Comparison of ENCODE assay signal across 1 cellular context in the genomic region with DNA sequence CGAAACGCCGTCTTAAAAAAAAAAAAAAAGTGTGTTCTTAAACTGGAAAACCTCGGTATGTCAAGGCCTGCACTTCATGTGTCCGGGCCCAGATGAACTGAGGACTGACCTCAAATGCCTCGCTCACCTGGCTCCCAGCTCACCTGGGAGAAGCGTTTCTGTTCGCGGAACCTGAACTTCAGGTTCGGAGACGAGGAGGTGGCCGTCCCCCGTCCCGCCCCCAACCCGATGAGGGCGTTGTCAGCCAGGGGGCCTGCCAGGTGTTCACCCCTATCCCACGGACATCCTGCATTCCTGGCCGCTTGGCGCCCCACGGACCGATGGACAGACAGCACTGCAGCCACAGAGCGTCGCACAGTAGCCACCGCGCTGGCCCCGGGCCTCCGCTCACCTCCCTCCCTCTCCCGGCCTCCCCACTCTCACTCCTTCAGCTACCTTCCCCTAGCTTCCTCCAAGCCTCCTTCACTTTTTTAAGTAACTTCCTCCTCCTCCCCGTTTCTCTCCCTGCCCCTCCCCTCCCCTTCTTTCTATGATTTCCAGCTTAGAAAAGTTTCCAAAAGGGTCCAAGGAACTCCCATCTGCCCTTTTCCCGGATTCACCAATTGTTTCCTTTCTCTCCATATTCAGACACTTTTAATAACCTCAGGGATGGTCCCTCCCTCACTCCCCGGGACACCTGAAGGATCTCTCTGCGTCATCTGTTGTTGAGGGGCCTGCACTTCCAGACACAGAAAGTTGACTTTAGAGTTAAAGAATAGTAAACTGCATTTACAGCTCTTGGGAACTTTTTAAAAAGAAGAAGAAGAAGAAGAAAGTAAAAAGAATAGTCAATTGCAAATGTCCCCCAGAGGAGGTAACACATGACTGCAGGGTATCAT.
TF ChIP-seq lines count a peak whose summit lies in the region.

No MANE protein-coding gene starts in this region.

TF ChIP-seq in SK-N-SH treated with all-trans-retinoic acid at 6 μM for 48 hours, 23 proteins besides CTCF, POLR2A, EP300 and RAD21 (continued from another document):
- TF ChIP-seq, protein P1, sequence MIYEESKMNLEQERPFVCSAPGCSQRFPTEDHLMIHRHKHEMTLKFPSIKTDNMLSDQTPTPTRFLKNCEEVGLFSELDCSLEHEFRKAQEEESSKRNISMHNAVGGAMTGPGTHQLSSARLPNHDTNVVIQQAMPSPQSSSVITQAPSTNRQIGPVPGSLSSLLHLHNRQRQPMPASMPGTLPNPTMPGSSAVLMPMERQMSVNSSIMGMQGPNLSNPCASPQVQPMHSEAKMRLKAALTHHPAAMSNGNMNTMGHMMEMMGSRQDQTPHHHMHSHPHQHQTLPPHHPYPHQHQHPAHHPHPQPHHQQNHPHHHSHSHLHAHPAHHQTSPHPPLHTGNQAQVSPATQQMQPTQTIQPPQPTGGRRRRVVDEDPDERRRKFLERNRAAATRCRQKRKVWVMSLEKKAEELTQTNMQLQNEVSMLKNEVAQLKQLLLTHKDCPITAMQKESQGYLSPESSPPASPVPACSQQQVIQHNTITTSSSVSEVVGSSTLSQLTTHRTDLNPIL (CRISPR knock-in tag; IDR thresholded peaks at IDR 0.05; ENCODE audit: low read depth): no peak
- no peak for TF ChIP-seq ISL1 (CRISPR knock-in tag; IDR thresholded peaks at IDR 0.05)
- no peak for TF ChIP-seq CSDC2 (CRISPR knock-in tag; IDR thresholded peaks at IDR 0.05)
- TF ChIP-seq GLIS3 (CRISPR knock-in tag; IDR thresholded peaks at IDR 0.05): no peak
- TF ChIP-seq PPARA (CRISPR knock-in tag; IDR thresholded peaks at IDR 0.05; ENCODE audit: borderline replicate concordance): no peak
- TF ChIP-seq TCF4 (CRISPR knock-in tag; IDR thresholded peaks at IDR 0.05; ENCODE audit: borderline replicate concordance): no peak
- TF ChIP-seq TOX (CRISPR knock-in tag; IDR thresholded peaks at IDR 0.05; ENCODE audit: borderline replicate concordance): no peak
- no peak for TF ChIP-seq ZFP3 (CRISPR knock-in tag; IDR thresholded peaks at IDR 0.05)
- no peak for TF ChIP-seq ZNF70 (CRISPR knock-in tag; IDR thresholded peaks at IDR 0.05)
- TF ChIP-seq, protein P2, sequence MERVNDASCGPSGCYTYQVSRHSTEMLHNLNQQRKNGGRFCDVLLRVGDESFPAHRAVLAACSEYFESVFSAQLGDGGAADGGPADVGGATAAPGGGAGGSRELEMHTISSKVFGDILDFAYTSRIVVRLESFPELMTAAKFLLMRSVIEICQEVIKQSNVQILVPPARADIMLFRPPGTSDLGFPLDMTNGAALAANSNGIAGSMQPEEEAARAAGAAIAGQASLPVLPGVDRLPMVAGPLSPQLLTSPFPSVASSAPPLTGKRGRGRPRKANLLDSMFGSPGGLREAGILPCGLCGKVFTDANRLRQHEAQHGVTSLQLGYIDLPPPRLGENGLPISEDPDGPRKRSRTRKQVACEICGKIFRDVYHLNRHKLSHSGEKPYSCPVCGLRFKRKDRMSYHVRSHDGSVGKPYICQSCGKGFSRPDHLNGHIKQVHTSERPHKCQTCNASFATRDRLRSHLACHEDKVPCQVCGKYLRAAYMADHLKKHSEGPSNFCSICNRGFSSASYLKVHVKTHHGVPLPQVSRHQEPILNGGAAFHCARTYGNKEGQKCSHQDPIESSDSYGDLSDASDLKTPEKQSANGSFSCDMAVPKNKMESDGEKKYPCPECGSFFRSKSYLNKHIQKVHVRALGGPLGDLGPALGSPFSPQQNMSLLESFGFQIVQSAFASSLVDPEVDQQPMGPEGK (CRISPR knock-in tag; IDR thresholded peaks at IDR 0.05; ENCODE audit: borderline replicate concordance): no peak
- no peak for TF ChIP-seq BACH2 (CRISPR knock-in tag; IDR thresholded peaks at IDR 0.05; ENCODE audit: borderline replicate concordance)
- no peak for TF ChIP-seq RARB (CRISPR knock-in tag; IDR thresholded peaks at IDR 0.05)
